Comparison of ENCODE assay signal across 29 cellular contexts in the genomic region with DNA sequence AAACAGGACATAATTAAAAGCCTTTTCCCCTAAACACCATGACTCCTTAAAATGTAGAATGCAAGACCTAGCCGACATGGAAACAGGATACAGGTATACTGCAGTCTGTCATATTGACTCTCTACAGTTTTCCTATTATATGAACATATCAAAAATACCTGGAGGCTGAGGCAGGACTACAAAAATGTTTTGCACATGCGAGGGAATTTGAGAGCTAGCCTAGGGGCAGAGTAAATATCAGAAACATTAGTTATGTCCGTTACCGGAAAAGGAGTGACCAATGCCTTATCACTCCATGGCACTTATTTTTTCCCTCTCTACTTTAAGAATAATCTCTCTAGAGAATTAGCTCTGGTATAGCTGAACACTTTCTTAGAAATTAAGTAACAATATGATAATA.
"Had no signal": no experiment of that assay in that cellular context is flagged by ENCODE, and none has a peak within 500 bp of the region (broad histone marks: within the 10 kb centered on the region; RNA-seq: fewer than 3 reads in every experiment).

No MANE protein-coding gene starts in this region.

- H2AFZ ChIP-seq: neural progenitor cell had no signal

- H3K27me3 Mint-ChIP-seq: dendritic cell treated with granulocyte-macrophage colony-stimulating factor and Interleukin-4, amounts not matched to agents 40 ng/mL and 50 ng/mL, for 4 days; naive B cell; type B pancreatic cell had no signal

- H3K9me3 Mint-ChIP-seq: dendritic cell treated with granulocyte-macrophage colony-stimulating factor and Interleukin-4, amounts not matched to agents 40 ng/mL and 50 ng/mL, for 4 days; endodermal cell; mesothelial cell of epicardium; naive B cell; nephron; neural progenitor cell; type B pancreatic cell had no signal

- H3K4me1 Mint-ChIP-seq: naive B cell; neural progenitor cell; stimulated activated effector memory CD8-positive, alpha-beta T cell treated with anti-CD3 and anti-CD28 coated beads, Interleukin-12 subunit alpha, Interleukin-12 subunit beta, amount 100 ng/mL, for 72 hours had no signal

- H3K27ac ChIP-seq: colonic mucosa, epithelial cell of prostate, gastrocnemius medialis, left lung, neural progenitor cell, psoas muscle, sigmoid colon, stomach, thyroid gland had no signal

- H3K36me3 Mint-ChIP-seq: mesothelial cell of epicardium; naive B cell; neural progenitor cell; stimulated activated effector memory CD8-positive, alpha-beta T cell treated with anti-CD3 and anti-CD28 coated beads, Interleukin-12 subunit alpha, Interleukin-12 subunit beta, amount 100 ng/mL, for 72 hours; type B pancreatic cell had no signal

- H3K9ac ChIP-seq: neural progenitor cell had no signal

- H3K27ac Mint-ChIP-seq: dendritic cell treated with granulocyte-macrophage colony-stimulating factor and Interleukin-4, amounts not matched to agents 40 ng/mL and 50 ng/mL, for 4 days; endodermal cell; mesothelial cell of epicardium; naive B cell; neural progenitor cell; stimulated activated effector memory CD8-positive, alpha-beta T cell treated with anti-CD3 and anti-CD28 coated beads, Interleukin-12 subunit alpha, Interleukin-12 subunit beta, amount 100 ng/mL, for 72 hours; type B pancreatic cell had no signal

- H3K9me3 ChIP-seq: colonic mucosa, gastrocnemius medialis, left lung, mucosa of descending colon, psoas muscle, sigmoid colon, stomach, thyroid gland had no signal

- ATAC-seq: esophagus mucosa; gastrocnemius medialis; left cardiac atrium; left lung; mucosa of descending colon; psoas muscle; right cardiac atrium; stimulated activated effector memory CD8-positive, alpha-beta T cell treated with anti-CD3 and anti-CD28 coated beads, Interleukin-12 subunit alpha, Interleukin-12 subunit beta, amount 100 ng/mL, for 72 hours had no signal

- H3K4me3 ChIP-seq: colonic mucosa, gastrocnemius medialis, left lung, mucosa of descending colon, neural progenitor cell, psoas muscle, sigmoid colon, stomach, thyroid gland had no signal

- H3K4me2 ChIP-seq: neural progenitor cell had no signal

- H3K4me1 ChIP-seq: colonic mucosa, gastrocnemius medialis, psoas muscle, sigmoid colon, stomach, thyroid gland had no signal

- H3K4me3 Mint-ChIP-seq: dendritic cell treated with granulocyte-macrophage colony-stimulating factor and Interleukin-4, amounts not matched to agents 40 ng/mL and 50 ng/mL, for 4 days; endodermal cell; mesothelial cell of epicardium; naive B cell; nephron; neural progenitor cell; stimulated activated effector memory CD8-positive, alpha-beta T cell treated with anti-CD3 and anti-CD28 coated beads, Interleukin-12 subunit alpha, Interleukin-12 subunit beta, amount 100 ng/mL, for 72 hours; type B pancreatic cell had no signal

- H3K27me3 ChIP-seq: colonic mucosa, left lung, neural progenitor cell, sigmoid colon, stomach, thyroid gland had no signal

- DNase-seq: colonic mucosa; effector CD8-positive, alpha-beta T cell; endodermal cell; foreskin fibroblast; gastrocnemius medialis; head of caudate nucleus; kidney; left cardiac atrium; left lung; mesenchymal stem cell; mucosa of descending colon; naive B cell; posterior cingulate gyrus; psoas muscle; right cardiac atrium; sigmoid colon; stimulated activated CD4-positive, alpha-beta T cell treated with anti-CD3 and anti-CD28 coated beads, Interleukin-2, amount 100 ng/mL, for 24 hours; stimulated activated CD4-positive, alpha-beta T cell treated with anti-CD3 and anti-CD28 coated beads, Interleukin-4, amount 100 ng/mL, for 24 hours; stimulated activated naive CD4-positive, alpha-beta T cell treated with Interleukin-2 at 50 U/mL for 16 hours; stomach; thyroid gland had no signal

- H3K36me3 ChIP-seq: colonic mucosa, gastrocnemius medialis, left lung, neural progenitor cell, sigmoid colon, stomach, thyroid gland had no signal
